ENCODE assay signal across 1 cellular context in the genomic region with DNA sequence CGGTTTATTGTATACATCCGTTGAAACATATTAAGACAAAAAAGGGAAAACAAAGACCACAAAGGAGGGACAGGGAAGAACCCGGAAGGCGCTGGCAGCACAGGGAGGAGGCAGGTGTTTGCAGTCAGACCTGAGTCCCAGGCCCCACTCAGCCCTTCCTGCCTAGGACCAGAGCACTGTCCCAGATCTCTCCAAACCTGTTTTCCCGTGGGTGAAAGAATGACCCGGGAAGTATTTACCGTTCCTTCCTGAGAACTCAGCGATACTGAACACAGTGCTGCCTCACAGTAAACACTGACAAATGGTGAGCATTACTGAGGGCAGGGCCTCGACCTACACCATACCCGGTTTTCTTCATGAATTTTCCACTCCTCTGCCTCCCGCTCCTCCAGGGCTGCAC.
TF ChIP-seq lines count a peak whose summit lies in the region.

No MANE protein-coding gene starts in this region.

TF ChIP-seq in GM23338, 12 proteins besides CTCF, POLR2A, EP300 and RAD21:
- TF ChIP-seq, protein P1, sequence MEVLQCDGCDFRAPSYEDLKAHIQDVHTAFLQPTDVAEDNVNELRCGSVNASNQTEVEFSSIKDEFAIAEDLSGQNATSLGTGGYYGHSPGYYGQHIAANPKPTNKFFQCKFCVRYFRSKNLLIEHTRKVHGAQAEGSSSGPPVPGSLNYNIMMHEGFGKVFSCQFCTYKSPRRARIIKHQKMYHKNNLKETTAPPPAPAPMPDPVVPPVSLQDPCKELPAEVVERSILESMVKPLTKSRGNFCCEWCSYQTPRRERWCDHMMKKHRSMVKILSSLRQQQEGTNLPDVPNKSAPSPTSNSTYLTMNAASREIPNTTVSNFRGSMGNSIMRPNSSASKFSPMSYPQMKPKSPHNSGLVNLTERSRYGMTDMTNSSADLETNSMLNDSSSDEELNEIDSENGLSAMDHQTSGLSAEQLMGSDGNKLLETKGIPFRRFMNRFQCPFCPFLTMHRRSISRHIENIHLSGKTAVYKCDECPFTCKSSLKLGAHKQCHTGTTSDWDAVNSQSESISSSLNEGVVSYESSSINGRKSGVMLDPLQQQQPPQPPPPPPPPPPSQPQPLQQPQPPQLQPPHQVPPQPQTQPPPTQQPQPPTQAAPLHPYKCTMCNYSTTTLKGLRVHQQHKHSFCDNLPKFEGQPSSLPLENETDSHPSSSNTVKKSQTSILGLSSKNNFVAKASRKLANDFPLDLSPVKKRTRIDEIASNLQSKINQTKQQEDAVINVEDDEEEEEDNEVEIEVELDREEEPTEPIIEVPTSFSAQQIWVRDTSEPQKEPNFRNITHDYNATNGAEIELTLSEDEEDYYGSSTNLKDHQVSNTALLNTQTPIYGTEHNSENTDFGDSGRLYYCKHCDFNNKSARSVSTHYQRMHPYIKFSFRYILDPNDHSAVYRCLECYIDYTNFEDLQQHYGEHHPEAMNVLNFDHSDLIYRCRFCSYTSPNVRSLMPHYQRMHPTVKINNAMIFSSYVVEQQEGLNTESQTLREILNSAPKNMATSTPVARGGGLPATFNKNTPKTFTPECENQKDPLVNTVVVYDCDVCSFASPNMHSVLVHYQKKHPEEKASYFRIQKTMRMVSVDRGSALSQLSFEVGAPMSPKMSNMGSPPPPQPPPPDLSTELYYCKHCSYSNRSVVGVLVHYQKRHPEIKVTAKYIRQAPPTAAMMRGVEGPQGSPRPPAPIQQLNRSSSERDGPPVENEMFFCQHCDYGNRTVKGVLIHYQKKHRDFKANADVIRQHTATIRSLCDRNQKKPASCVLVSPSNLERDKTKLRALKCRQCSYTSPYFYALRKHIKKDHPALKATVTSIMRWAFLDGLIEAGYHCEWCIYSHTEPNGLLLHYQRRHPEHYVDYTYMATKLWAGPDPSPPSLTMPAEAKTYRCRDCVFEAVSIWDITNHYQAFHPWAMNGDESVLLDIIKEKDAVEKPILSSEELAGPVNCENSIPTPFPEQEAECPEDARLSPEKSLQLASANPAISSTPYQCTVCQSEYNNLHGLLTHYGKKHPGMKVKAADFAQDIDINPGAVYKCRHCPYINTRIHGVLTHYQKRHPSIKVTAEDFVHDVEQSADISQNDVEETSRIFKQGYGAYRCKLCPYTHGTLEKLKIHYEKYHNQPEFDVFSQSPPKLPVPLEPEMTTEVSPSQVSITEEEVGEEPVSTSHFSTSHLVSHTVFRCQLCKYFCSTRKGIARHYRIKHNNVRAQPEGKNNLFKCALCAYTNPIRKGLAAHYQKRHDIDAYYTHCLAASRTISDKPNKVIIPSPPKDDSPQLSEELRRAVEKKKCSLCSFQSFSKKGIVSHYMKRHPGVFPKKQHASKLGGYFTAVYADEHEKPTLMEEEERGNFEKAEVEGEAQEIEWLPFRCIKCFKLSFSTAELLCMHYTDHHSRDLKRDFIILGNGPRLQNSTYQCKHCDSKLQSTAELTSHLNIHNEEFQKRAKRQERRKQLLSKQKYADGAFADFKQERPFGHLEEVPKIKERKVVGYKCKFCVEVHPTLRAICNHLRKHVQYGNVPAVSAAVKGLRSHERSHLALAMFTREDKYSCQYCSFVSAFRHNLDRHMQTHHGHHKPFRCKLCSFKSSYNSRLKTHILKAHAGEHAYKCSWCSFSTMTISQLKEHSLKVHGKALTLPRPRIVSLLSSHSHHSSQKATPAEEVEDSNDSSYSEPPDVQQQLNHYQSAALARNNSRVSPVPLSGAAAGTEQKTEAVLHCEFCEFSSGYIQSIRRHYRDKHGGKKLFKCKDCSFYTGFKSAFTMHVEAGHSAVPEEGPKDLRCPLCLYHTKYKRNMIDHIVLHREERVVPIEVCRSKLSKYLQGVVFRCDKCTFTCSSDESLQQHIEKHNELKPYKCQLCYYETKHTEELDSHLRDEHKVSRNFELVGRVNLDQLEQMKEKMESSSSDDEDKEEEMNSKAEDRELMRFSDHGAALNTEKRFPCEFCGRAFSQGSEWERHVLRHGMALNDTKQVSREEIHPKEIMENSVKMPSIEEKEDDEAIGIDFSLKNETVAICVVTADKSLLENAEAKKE (CRISPR knock-in tag; IDR thresholded peaks at IDR 0.05), result no peak
- TF ChIP-seq JUNB (IDR thresholded peaks at IDR 0.05; ENCODE audit: unreplicated experiment), result no peak
- no peak for TF ChIP-seq POLR2AphosphoS5 (IDR thresholded peaks at IDR 0.05; ENCODE audit: low read depth)
- TF ChIP-seq, protein P2, sequence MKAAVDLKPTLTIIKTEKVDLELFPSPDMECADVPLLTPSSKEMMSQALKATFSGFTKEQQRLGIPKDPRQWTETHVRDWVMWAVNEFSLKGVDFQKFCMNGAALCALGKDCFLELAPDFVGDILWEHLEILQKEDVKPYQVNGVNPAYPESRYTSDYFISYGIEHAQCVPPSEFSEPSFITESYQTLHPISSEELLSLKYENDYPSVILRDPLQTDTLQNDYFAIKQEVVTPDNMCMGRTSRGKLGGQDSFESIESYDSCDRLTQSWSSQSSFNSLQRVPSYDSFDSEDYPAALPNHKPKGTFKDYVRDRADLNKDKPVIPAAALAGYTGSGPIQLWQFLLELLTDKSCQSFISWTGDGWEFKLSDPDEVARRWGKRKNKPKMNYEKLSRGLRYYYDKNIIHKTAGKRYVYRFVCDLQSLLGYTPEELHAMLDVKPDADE (IDR thresholded peaks at IDR 0.05), result no peak
- TF ChIP-seq ZNF331 (CRISPR knock-in tag; IDR thresholded peaks at IDR 0.05; ENCODE audit: low read depth), result no peak
- no peak for TF ChIP-seq NANOG (IDR thresholded peaks at IDR 0.05; ENCODE audit: borderline replicate concordance)
- TF ChIP-seq EZH2 (IDR thresholded peaks at IDR 0.05; ENCODE audit: low read depth, unreplicated experiment), result no peak
- TF ChIP-seq ZNF114 (CRISPR knock-in tag; IDR thresholded peaks at IDR 0.05), result no peak
- TF ChIP-seq EZH2phosphoT487 (IDR thresholded peaks at IDR 0.05; ENCODE audit: unreplicated experiment), result no peak
- no peak for TF ChIP-seq STAT1 (IDR thresholded peaks at IDR 0.05; ENCODE audit: unreplicated experiment)
- no peak for TF ChIP-seq CREB1 (CRISPR knock-in tag; IDR thresholded peaks at IDR 0.05; ENCODE audit: low read depth)
